In the genomic region with DNA sequence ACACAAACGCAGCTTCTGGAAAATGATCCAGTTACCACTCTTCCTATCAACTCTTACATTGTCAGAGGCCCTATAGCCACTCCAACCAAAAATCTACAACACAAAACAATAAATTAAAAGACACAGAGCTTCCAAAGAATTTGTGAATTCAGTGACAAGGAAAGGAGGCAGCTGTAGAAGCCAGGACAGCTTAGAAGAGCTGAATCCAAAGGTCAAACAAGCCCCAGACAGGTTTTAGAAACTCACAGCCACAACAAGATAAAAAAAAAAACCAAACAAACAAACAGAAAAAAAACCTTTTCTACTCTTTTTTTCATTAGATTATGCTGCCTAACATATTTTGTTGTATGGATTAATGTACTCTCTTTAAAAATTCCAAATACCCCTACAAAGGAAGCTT, we compare ENCODE assay signal across 26 cellular contexts.
"Had no signal": no experiment of that assay in that cellular context is flagged by ENCODE, and none has a peak within 500 bp of the region (broad histone marks: within the 10 kb centered on the region; RNA-seq: fewer than 3 reads in every experiment).

No MANE protein-coding gene starts in this region.

- DNase-seq: hippocampal formation; kidney glomerular epithelial cell; left cardiac atrium; left lung; mesendoderm; naive B cell; natural killer cell; ovary; stimulated activated CD4-positive, alpha-beta T cell treated with anti-CD3 and anti-CD28 coated beads, Interleukin-12 subunit alpha, Interleukin-12 subunit beta, amount 100 ng/mL, for 4 hours; stimulated activated CD4-positive, alpha-beta T cell treated with anti-CD3 and anti-CD28 coated beads, Interleukin-15, amount 100 ng/mL, for 24 hours; stimulated activated CD4-positive, alpha-beta T cell treated with anti-CD3 and anti-CD28 coated beads, Interleukin-2, amount 100 ng/mL, for 24 hours; stimulated activated CD4-positive, alpha-beta T cell treated with anti-CD3 and anti-CD28 coated beads, Interleukin-4, amount 100 ng/mL, for 1 hour; stimulated activated naive B cell treated with anti-CD40 and anti-IgM and Interleukin-4, amounts not matched to agents 10 μg/mL and 1 μg/mL and 100 μg/mL, for 72 hours; stimulated activated naive CD8-positive, alpha-beta T cell treated with anti-CD3 and anti-CD28 coated beads, Interleukin-15, Interleukin-2, amounts not matched to agents 100 U/mL and 50 U/mL, for 24 hours; stomach; testis; thyroid gland; transverse colon; upper lobe of left lung had no signal

- H3K36me3 Mint-ChIP-seq: mesothelial cell of epicardium; naive B cell; natural killer cell; stimulated activated naive B cell treated with anti-CD40 and anti-IgM and Interleukin-4, amounts not matched to agents 10 μg/mL and 1 μg/mL and 100 μg/mL, for 72 hours had no signal

- H3K4me3 ChIP-seq: left lung, lung, ovary, right atrium auricular region, skin epidermis, stomach, testis, thyroid gland, transverse colon, upper lobe of left lung had no signal

- H3K27ac Mint-ChIP-seq: mesothelial cell of epicardium; naive B cell; natural killer cell; stimulated activated naive B cell treated with anti-CD40 and anti-IgM and Interleukin-4, amounts not matched to agents 10 μg/mL and 1 μg/mL and 100 μg/mL, for 72 hours had no signal

- H3K4me1 Mint-ChIP-seq: naive B cell; natural killer cell; stimulated activated naive B cell treated with anti-CD40 and anti-IgM and Interleukin-4, amounts not matched to agents 10 μg/mL and 1 μg/mL and 100 μg/mL, for 72 hours had no signal

- H3K36me3 ChIP-seq: left lung, ovary, stomach, thyroid gland, transverse colon, upper lobe of left lung had no signal

- H3K4me1 ChIP-seq: left lung, right atrium auricular region, stomach, testis, thyroid gland, transverse colon, upper lobe of left lung had no signal

- ATAC-seq: left cardiac atrium; left lung; natural killer cell; sciatic nerve; stimulated activated naive B cell treated with anti-CD40 and anti-IgM and Interleukin-4, amounts not matched to agents 10 μg/mL and 1 μg/mL and 100 μg/mL, for 72 hours; stimulated activated naive CD8-positive, alpha-beta T cell treated with anti-CD3 and anti-CD28 coated beads, Interleukin-15, Interleukin-2, amounts not matched to agents 100 U/mL and 50 U/mL, for 24 hours had no signal

- FAIRE-seq: keratinocyte had no signal

- H3K27ac ChIP-seq: left lung, ovary, right atrium auricular region, skin epidermis, stomach, testis, thyroid gland, transverse colon, upper lobe of left lung had no signal

- H3K9me3 ChIP-seq: left lung, ovary, right atrium auricular region, stomach, testis, thyroid gland, transverse colon, upper lobe of left lung had no signal

- H3K27me3 ChIP-seq: left lung, ovary, right atrium auricular region, stomach, testis, thyroid gland, transverse colon, upper lobe of left lung had no signal

- H3K9me3 Mint-ChIP-seq: mesothelial cell of epicardium; naive B cell; natural killer cell; stimulated activated naive B cell treated with anti-CD40 and anti-IgM and Interleukin-4, amounts not matched to agents 10 μg/mL and 1 μg/mL and 100 μg/mL, for 72 hours had no signal

- H3K27me3 Mint-ChIP-seq: naive B cell; progenitor cell of endocrine pancreas; stimulated activated naive B cell treated with anti-CD40 and anti-IgM and Interleukin-4, amounts not matched to agents 10 μg/mL and 1 μg/mL and 100 μg/mL, for 72 hours had no signal

- H3K4me3 Mint-ChIP-seq: mesothelial cell of epicardium; naive B cell; natural killer cell; stimulated activated naive B cell treated with anti-CD40 and anti-IgM and Interleukin-4, amounts not matched to agents 10 μg/mL and 1 μg/mL and 100 μg/mL, for 72 hours had no signal
